Comparison of ENCODE assay signal across 1 cellular context in the genomic region with DNA sequence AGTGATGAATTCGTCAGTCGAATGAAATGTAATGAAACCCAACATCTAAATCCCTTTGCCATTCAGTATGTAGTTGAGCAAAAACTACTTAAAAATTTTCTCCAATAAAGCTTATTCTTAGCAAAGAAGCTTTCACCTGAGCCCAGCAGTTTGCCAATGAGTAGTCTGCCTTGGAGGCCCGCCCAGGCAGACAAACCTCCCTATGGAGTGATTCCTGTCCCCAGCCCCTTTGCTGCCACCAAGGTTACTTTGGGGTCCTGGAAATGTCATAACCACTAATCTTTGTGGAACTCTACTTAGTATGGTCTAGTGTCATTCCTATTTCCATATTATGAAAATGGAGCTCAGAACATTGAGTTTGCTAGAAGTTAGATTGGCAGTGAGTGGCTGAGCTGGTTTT.
TF ChIP-seq lines count a peak whose summit lies in the region.

No MANE protein-coding gene starts in this region.

TF ChIP-seq in GM23338, 12 proteins besides CTCF, POLR2A, EP300 and RAD21 (continued from another document):
- TF ChIP-seq, protein P1, sequence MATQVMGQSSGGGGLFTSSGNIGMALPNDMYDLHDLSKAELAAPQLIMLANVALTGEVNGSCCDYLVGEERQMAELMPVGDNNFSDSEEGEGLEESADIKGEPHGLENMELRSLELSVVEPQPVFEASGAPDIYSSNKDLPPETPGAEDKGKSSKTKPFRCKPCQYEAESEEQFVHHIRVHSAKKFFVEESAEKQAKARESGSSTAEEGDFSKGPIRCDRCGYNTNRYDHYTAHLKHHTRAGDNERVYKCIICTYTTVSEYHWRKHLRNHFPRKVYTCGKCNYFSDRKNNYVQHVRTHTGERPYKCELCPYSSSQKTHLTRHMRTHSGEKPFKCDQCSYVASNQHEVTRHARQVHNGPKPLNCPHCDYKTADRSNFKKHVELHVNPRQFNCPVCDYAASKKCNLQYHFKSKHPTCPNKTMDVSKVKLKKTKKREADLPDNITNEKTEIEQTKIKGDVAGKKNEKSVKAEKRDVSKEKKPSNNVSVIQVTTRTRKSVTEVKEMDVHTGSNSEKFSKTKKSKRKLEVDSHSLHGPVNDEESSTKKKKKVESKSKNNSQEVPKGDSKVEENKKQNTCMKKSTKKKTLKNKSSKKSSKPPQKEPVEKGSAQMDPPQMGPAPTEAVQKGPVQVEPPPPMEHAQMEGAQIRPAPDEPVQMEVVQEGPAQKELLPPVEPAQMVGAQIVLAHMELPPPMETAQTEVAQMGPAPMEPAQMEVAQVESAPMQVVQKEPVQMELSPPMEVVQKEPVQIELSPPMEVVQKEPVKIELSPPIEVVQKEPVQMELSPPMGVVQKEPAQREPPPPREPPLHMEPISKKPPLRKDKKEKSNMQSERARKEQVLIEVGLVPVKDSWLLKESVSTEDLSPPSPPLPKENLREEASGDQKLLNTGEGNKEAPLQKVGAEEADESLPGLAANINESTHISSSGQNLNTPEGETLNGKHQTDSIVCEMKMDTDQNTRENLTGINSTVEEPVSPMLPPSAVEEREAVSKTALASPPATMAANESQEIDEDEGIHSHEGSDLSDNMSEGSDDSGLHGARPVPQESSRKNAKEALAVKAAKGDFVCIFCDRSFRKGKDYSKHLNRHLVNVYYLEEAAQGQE (IDR thresholded peaks at IDR 0.05; ENCODE audit: unreplicated experiment) = no peak
- TF ChIP-seq ZNF331 (CRISPR knock-in tag; IDR thresholded peaks at IDR 0.05; ENCODE audit: low read depth) (no peak), JUNB (IDR thresholded peaks at IDR 0.05; ENCODE audit: unreplicated experiment) (no peak), NANOG (IDR thresholded peaks at IDR 0.05; ENCODE audit: borderline replicate concordance) (no peak), EZH2phosphoT487 (IDR thresholded peaks at IDR 0.05; ENCODE audit: unreplicated experiment) (no peak)
- TF ChIP-seq, protein P2, sequence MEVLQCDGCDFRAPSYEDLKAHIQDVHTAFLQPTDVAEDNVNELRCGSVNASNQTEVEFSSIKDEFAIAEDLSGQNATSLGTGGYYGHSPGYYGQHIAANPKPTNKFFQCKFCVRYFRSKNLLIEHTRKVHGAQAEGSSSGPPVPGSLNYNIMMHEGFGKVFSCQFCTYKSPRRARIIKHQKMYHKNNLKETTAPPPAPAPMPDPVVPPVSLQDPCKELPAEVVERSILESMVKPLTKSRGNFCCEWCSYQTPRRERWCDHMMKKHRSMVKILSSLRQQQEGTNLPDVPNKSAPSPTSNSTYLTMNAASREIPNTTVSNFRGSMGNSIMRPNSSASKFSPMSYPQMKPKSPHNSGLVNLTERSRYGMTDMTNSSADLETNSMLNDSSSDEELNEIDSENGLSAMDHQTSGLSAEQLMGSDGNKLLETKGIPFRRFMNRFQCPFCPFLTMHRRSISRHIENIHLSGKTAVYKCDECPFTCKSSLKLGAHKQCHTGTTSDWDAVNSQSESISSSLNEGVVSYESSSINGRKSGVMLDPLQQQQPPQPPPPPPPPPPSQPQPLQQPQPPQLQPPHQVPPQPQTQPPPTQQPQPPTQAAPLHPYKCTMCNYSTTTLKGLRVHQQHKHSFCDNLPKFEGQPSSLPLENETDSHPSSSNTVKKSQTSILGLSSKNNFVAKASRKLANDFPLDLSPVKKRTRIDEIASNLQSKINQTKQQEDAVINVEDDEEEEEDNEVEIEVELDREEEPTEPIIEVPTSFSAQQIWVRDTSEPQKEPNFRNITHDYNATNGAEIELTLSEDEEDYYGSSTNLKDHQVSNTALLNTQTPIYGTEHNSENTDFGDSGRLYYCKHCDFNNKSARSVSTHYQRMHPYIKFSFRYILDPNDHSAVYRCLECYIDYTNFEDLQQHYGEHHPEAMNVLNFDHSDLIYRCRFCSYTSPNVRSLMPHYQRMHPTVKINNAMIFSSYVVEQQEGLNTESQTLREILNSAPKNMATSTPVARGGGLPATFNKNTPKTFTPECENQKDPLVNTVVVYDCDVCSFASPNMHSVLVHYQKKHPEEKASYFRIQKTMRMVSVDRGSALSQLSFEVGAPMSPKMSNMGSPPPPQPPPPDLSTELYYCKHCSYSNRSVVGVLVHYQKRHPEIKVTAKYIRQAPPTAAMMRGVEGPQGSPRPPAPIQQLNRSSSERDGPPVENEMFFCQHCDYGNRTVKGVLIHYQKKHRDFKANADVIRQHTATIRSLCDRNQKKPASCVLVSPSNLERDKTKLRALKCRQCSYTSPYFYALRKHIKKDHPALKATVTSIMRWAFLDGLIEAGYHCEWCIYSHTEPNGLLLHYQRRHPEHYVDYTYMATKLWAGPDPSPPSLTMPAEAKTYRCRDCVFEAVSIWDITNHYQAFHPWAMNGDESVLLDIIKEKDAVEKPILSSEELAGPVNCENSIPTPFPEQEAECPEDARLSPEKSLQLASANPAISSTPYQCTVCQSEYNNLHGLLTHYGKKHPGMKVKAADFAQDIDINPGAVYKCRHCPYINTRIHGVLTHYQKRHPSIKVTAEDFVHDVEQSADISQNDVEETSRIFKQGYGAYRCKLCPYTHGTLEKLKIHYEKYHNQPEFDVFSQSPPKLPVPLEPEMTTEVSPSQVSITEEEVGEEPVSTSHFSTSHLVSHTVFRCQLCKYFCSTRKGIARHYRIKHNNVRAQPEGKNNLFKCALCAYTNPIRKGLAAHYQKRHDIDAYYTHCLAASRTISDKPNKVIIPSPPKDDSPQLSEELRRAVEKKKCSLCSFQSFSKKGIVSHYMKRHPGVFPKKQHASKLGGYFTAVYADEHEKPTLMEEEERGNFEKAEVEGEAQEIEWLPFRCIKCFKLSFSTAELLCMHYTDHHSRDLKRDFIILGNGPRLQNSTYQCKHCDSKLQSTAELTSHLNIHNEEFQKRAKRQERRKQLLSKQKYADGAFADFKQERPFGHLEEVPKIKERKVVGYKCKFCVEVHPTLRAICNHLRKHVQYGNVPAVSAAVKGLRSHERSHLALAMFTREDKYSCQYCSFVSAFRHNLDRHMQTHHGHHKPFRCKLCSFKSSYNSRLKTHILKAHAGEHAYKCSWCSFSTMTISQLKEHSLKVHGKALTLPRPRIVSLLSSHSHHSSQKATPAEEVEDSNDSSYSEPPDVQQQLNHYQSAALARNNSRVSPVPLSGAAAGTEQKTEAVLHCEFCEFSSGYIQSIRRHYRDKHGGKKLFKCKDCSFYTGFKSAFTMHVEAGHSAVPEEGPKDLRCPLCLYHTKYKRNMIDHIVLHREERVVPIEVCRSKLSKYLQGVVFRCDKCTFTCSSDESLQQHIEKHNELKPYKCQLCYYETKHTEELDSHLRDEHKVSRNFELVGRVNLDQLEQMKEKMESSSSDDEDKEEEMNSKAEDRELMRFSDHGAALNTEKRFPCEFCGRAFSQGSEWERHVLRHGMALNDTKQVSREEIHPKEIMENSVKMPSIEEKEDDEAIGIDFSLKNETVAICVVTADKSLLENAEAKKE (CRISPR knock-in tag; IDR thresholded peaks at IDR 0.05) = no peak
- TF ChIP-seq, protein P3, sequence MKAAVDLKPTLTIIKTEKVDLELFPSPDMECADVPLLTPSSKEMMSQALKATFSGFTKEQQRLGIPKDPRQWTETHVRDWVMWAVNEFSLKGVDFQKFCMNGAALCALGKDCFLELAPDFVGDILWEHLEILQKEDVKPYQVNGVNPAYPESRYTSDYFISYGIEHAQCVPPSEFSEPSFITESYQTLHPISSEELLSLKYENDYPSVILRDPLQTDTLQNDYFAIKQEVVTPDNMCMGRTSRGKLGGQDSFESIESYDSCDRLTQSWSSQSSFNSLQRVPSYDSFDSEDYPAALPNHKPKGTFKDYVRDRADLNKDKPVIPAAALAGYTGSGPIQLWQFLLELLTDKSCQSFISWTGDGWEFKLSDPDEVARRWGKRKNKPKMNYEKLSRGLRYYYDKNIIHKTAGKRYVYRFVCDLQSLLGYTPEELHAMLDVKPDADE (IDR thresholded peaks at IDR 0.05) = no peak
